8 cellular contexts compared by ENCODE assay signal in genomic region chr6:42104095-42104806, GRCh38. TPM values are rescaled to one million over a fixed set of nuclear protein-coding genes. Genes with fewer than 3 reads are reported as not detected.
DNase-seq lines count a peak whose midpoint lies in the region; ATAC-seq and TF ChIP-seq lines count a peak whose summit lies in the region.

No MANE protein-coding gene starts in this region.

- no peaks in the 10 kb centered on the region for H3K36me3 ChIP-seq in transverse colon

- no peak for TF ChIP-seq EP300 in transverse colon (IDR thresholded peaks at IDR 0.05; ENCODE audit: low read depth)

- peak overlapping the region; percentile 11 to 51 (median 34) for H3K4me3 ChIP-seq in transverse colon

- H3K27me3 ChIP-seq in transverse colon, result peaks cover 9% of the 10 kb centered on the region

- ATAC-seq in GM19438 (IDR thresholded peaks at IDR 0.05; ENCODE audit: low read depth, unreplicated experiment) (peak; percentile 77), GM18870 (IDR thresholded peaks at IDR 0.05; ENCODE audit: unreplicated experiment) (no peak)

- TF ChIP-seq POLR2A in transverse colon (IDR thresholded peaks at IDR 0.05), result no peak

- DNase-seq in NOMO-1 treated with DMSO at 0.1 percent for 48 hours (lab: John Stamatoyannopoulos, UW; ENCODE audit: unreplicated experiment), result peak; percentile 66
- DNase-seq in activated T-helper 1 cell treated with anti-CD3 and anti-CD28 coated beads, Interleukin-2, amount 50 U/mL, for 16 hours (ENCODE audit: low read depth in 1 of 2, low spot score in 1 of 2), result peak; percentile 47 to 53
- DNase-seq in germinal center (ENCODE audit: low spot score), result peak; percentile 84
- DNase-seq in pons (ENCODE audit: low spot score), result peak; percentile 33
- peak; percentile 70 for DNase-seq in transverse colon
- no peak for DNase-seq in glomerular visceral epithelial cell (ENCODE audit: extremely low spot score)

- 44% methylated on average over 58 of the region's 66 CpGs; no CpG with 5 or more reads in 1 of the 2 donors for WGBS in transverse colon (ENCODE audit: low coverage in 1 of 2), 2 donors

- peak overlapping the region; percentile 23 to 65 (median 53) for H3K27ac ChIP-seq in transverse colon

- peaks cover 28 to 51% (median 37%) of the 10 kb centered on the region in 4 donors for H3K4me1 ChIP-seq in transverse colon

- intact Hi-C loops in transverse colon (cut with DNase I; ENCODE audit: low total_unique reads), result no loop called here

- no peaks in the 10 kb centered on the region for H3K9me3 ChIP-seq in transverse colon

- in situ Hi-C loops in transverse colon (cut with MboI; ENCODE audit: low pct_ligation_motif_present in 1 of 4, low pct_unique_long_range_greater_than_20kb in 1 of 4, low sequenced_read_pairs in 3 of 4), result no loop called here

- peak; percentile 49 to 59 (median 56) for TF ChIP-seq CTCF in transverse colon (IDR thresholded peaks at IDR 0.05)

RNA-seq across cellular contexts. Expression of gene C6orf132, which starts 38.2 kb away (rescaled TPM):
- 10 to 100 TPM; 26.1 to 96.9 (median 43.2) TPM for total RNA-seq in transverse colon

RNA-seq across cellular contexts. Expression of gene TAF8, which starts 53.9 kb away (rescaled TPM):
- 10 to 100 TPM; 15.3 to 36.2 (median 21.8) TPM for total RNA-seq in transverse colon
